ENCODE assay signal across 14 cellular contexts in the genomic region with DNA sequence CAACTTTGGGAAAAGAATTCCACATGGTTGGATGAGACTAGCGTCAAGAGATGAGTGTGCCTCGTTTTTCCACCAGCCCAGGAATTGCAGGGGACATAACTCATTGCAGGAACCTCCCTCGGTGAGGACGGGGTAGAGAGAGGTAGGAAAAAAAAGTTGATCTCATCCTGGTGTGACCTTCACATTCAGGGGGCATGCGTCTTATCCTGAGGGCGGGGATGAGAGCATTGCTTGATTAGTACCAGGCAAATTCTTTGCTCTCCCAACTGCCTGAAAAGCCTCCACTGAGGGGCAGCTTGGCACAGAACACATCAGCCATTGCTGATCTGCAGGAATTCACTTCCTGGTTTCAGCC. TPM values are rescaled to one million over a fixed set of nuclear protein-coding genes. Genes with fewer than 3 reads are reported as not detected.
A peak's percentile ranks its signal among the peaks of the same experiment; 100 is the strongest.
DNase-seq lines count a peak whose midpoint lies in the region; ATAC-seq and TF ChIP-seq lines count a peak whose summit lies in the region.
"Had no signal": no experiment of that assay in that cellular context is flagged by ENCODE, and none has a peak within 500 bp of the region (broad histone marks: within the 10 kb centered on the region; RNA-seq: fewer than 3 reads in every experiment).

No MANE protein-coding gene starts in this region.

- peaks cover 29% of the 10 kb centered on the region for H3K36me3 Mint-ChIP-seq in activated CD4-positive, alpha-beta T cell treated with anti-CD3 and anti-CD28 coated beads, Interleukin-2, amount 10 ng/mL, durations not matched to agents 7 days and 5 days (ENCODE audit: low read depth)
- peaks cover 18% of the 10 kb centered on the region for H3K36me3 Mint-ChIP-seq in activated CD4-positive, alpha-beta T cell treated with anti-CD3 and anti-CD28 coated beads, Interleukin-2, amount 10 ng/mL, durations not matched to agents 24 days and 14 days (ENCODE audit: low read depth)
- H3K36me3 Mint-ChIP-seq in T-cell = peaks cover 20% of the 10 kb centered on the region
- H3K36me3 Mint-ChIP-seq in progenitor cell of endocrine pancreas (ENCODE audit: insufficient read depth) = no peaks in the 10 kb centered on the region
- H3K36me3 Mint-ChIP-seq: activated naive CD4-positive, alpha-beta T cell treated with anti-CD3 and anti-CD28 coated beads, Interleukin-2, amount 50 U/mL, for 24 hours had no signal

- peaks cover 11% of the 10 kb centered on the region for H3K4me1 ChIP-seq in iPS-15b (ENCODE audit: control insufficient read depth, insufficient read depth, low read length)
- H3K4me1 ChIP-seq: A549 had no signal

- H3K4me1 Mint-ChIP-seq in activated CD4-positive, alpha-beta T cell treated with anti-CD3 and anti-CD28 coated beads, Interleukin-2, amount 10 ng/mL, durations not matched to agents 7 days and 5 days = peaks cover 14% of the 10 kb centered on the region
- H3K4me1 Mint-ChIP-seq in activated CD4-positive, alpha-beta T cell treated with anti-CD3 and anti-CD28 coated beads, Interleukin-2, amount 10 ng/mL, durations not matched to agents 24 days and 14 days = peaks cover 8% of the 10 kb centered on the region
- peaks cover 12 to 19% (median 17%) of the 10 kb centered on the region in 3 donors for H3K4me1 Mint-ChIP-seq in T-cell
- H3K4me1 Mint-ChIP-seq in progenitor cell of endocrine pancreas (ENCODE audit: low read depth) = peaks cover 2% of the 10 kb centered on the region

- H3K27me3 ChIP-seq in iPS-15b (ENCODE audit: control insufficient read depth, insufficient read depth, low read length) = no peaks in the 10 kb centered on the region

- H3K27ac Mint-ChIP-seq in activated CD4-positive, alpha-beta T cell treated with anti-CD3 and anti-CD28 coated beads, Interleukin-2, amount 10 ng/mL, durations not matched to agents 7 days and 5 days = peak overlapping the region; percentile 17
- no peak overlapping the region for H3K27ac Mint-ChIP-seq in activated CD4-positive, alpha-beta T cell treated with anti-CD3 and anti-CD28 coated beads, Interleukin-2, amount 10 ng/mL, durations not matched to agents 24 days and 14 days
- H3K27ac Mint-ChIP-seq in T-cell (peak overlapping the region; percentile 52 to 65), progenitor cell of endocrine pancreas (no peak overlapping the region)

- no peak for DNase-seq in activated CD4-positive, alpha-beta T cell treated with anti-CD3 and anti-CD28 coated beads, Interleukin-2, amount 10 ng/mL, durations not matched to agents 7 days and 5 days
- DNase-seq in activated CD4-positive, alpha-beta T cell treated with anti-CD3 and anti-CD28 coated beads, Interleukin-2, amount 10 ng/mL, durations not matched to agents 24 days and 14 days = no peak
- DNase-seq in T-cell (no peak), skeletal muscle cell (ENCODE audit: low read depth) (no peak), progenitor cell of endocrine pancreas (ENCODE audit: low spot score, unreplicated experiment) (no peak), iPS-NIHi7 (ENCODE audit: extremely low spot score) (no peak)
- DNase-seq in stimulated activated CD4-positive, alpha-beta T cell treated with anti-CD3 and anti-CD28 coated beads, Interleukin-4, amount 100 ng/mL, for 4 hours = no peak

- POLR2A ChIA-PET in activated CD4-positive, alpha-beta T cell treated with anti-CD3 and anti-CD28 coated beads, Interleukin-2, amount 10 ng/mL, durations not matched to agents 7 days and 5 days (lab: Charles Lee) = no interaction called here
- POLR2A ChIA-PET in T-cell (lab: Charles Lee) = interaction anchor here in 1 of 2 donors (0.6 kb wide), 1 partner anchor 900 kb away, joined by 4 read pairs; no protein-coding TSS in a partner anchor

- TF ChIP-seq CTCF in progenitor cell of endocrine pancreas (IDR thresholded peaks at IDR 0.05; ENCODE audit: unreplicated experiment) = no peak

- intact Hi-C loops in activated CD4-positive, alpha-beta T cell treated with anti-CD3 and anti-CD28 coated beads, Interleukin-2, amount 10 ng/mL, durations not matched to agents 24 days and 14 days (cut with micrococcal nuclease) = loop anchor here (1.0 kb wide), 1 partner anchor 51 kb away; no protein-coding TSS in a partner anchor

- peak overlapping the region; percentile 26 for H3K9ac ChIP-seq in iPS-15b (ENCODE audit: low read depth, low read length)

- H3K9me3 ChIP-seq in iPS-15b (ENCODE audit: control insufficient read depth, insufficient read depth, low read length) = no peaks in the 10 kb centered on the region
- H3K9me3 ChIP-seq: A549, thoracic aorta had no signal

- no peaks in the 10 kb centered on the region for H3K9me3 Mint-ChIP-seq in activated CD4-positive, alpha-beta T cell treated with anti-CD3 and anti-CD28 coated beads, Interleukin-2, amount 10 ng/mL, durations not matched to agents 7 days and 5 days
- H3K9me3 Mint-ChIP-seq in activated CD4-positive, alpha-beta T cell treated with anti-CD3 and anti-CD28 coated beads, Interleukin-2, amount 10 ng/mL, durations not matched to agents 24 days and 14 days = no peaks in the 10 kb centered on the region
- H3K9me3 Mint-ChIP-seq in T-cell (no peaks in the 10 kb centered on the region), progenitor cell of endocrine pancreas (ENCODE audit: low read depth) (no peaks in the 10 kb centered on the region)
- H3K9me3 Mint-ChIP-seq: activated naive CD4-positive, alpha-beta T cell treated with anti-CD3 and anti-CD28 coated beads, Interleukin-2, amount 50 U/mL, for 24 hours had no signal

- H3K4me3 ChIP-seq in iPS-15b (ENCODE audit: low read depth, low read length) = peak overlapping the region; percentile 31
- peak overlapping the region; percentile 23 for H3K4me3 ChIP-seq in skeletal muscle cell (ENCODE audit: low read depth, low read length)
- H3K4me3 ChIP-seq: A549, coronary artery, skin epidermis had no signal

- peaks cover 14% of the 10 kb centered on the region for H3K36me3 ChIP-seq in iPS-15b (ENCODE audit: control insufficient read depth, insufficient read depth, low read length)

- no peak overlapping the region for H3K4me3 Mint-ChIP-seq in activated CD4-positive, alpha-beta T cell treated with anti-CD3 and anti-CD28 coated beads, Interleukin-2, amount 10 ng/mL, durations not matched to agents 7 days and 5 days
- H3K4me3 Mint-ChIP-seq in activated CD4-positive, alpha-beta T cell treated with anti-CD3 and anti-CD28 coated beads, Interleukin-2, amount 10 ng/mL, durations not matched to agents 24 days and 14 days = no peak overlapping the region
- H3K4me3 Mint-ChIP-seq in T-cell = no peak overlapping the region
- H3K4me3 Mint-ChIP-seq in progenitor cell of endocrine pancreas (ENCODE audit: low read depth) = no peak overlapping the region
- H3K4me3 Mint-ChIP-seq: activated naive CD4-positive, alpha-beta T cell treated with anti-CD3 and anti-CD28 coated beads, Interleukin-2, amount 50 U/mL, for 24 hours had no signal

- no peaks in the 10 kb centered on the region for H3K27me3 Mint-ChIP-seq in activated CD4-positive, alpha-beta T cell treated with anti-CD3 and anti-CD28 coated beads, Interleukin-2, amount 10 ng/mL, durations not matched to agents 7 days and 5 days
- no peaks in the 10 kb centered on the region for H3K27me3 Mint-ChIP-seq in activated CD4-positive, alpha-beta T cell treated with anti-CD3 and anti-CD28 coated beads, Interleukin-2, amount 10 ng/mL, durations not matched to agents 24 days and 14 days
- no peaks in the 10 kb centered on the region for H3K27me3 Mint-ChIP-seq in T-cell
- H3K27me3 Mint-ChIP-seq in progenitor cell of endocrine pancreas = no peaks in the 10 kb centered on the region
- H3K27me3 Mint-ChIP-seq: activated naive CD4-positive, alpha-beta T cell treated with anti-CD3 and anti-CD28 coated beads, Interleukin-2, amount 50 U/mL, for 24 hours had no signal

- CTCF ChIA-PET in activated CD4-positive, alpha-beta T cell treated with anti-CD3 and anti-CD28 coated beads, Interleukin-2, amount 10 ng/mL, durations not matched to agents 7 days and 5 days (lab: Charles Lee) = interaction anchor here (0.6 to 1.0 kb wide), 2 partner anchors 13 to 31 kb away, joined by 3 read pairs; no protein-coding TSS in a partner anchor
- CTCF ChIA-PET in T-cell (lab: Charles Lee) = no interaction called here

- ATAC-seq in T-cell (replicated peaks in 1 of 4) = no peak

RNA-seq across cellular contexts. Expression of a gene that starts 11.8 kb away (rescaled TPM):
- not detected for total RNA-seq in activated CD4-positive, alpha-beta T cell treated with anti-CD3 and anti-CD28 coated beads, Interleukin-2, amount 10 ng/mL, durations not matched to agents 7 days and 5 days
- total RNA-seq in activated CD4-positive, alpha-beta T cell treated with anti-CD3 and anti-CD28 coated beads, Interleukin-2, amount 10 ng/mL, durations not matched to agents 24 days and 14 days = not detected in 2 replicates
- total RNA-seq in T-cell = under 1 TPM in 1 of 5 donors, not detected in 4; 0.33 TPM
- total RNA-seq in progenitor cell of endocrine pancreas = 0.34 and 0.38 TPM in 2 replicates
- total RNA-seq: Daoy had no signal

Comparison
In these comparisons a context has a peak if more than half of its experiments do, and no peak if none do; other contexts are left out.
1. H3K27ac Mint-ChIP-seq: peak in activated CD4-positive, alpha-beta T cell treated with anti-CD3 and anti-CD28 coated beads, Interleukin-2, amount 10 ng/mL, durations not matched to agents 7 days and 5 days (single experiment) and T-cell (2 of 2); none in activated CD4-positive, alpha-beta T cell treated with anti-CD3 and anti-CD28 coated beads, Interleukin-2, amount 10 ng/mL, durations not matched to agents 24 days and 14 days (single experiment) and progenitor cell of endocrine pancreas (single experiment).